1 cellular context compared by ENCODE assay signal in genomic region chr4:128303986-128304385, GRCh38.
TF ChIP-seq lines count a peak whose summit lies in the region.

No MANE protein-coding gene starts in this region.

TF ChIP-seq in K562, 482 proteins besides CTCF, POLR2A, EP300 and RAD21 (continued from another document and continues in another):
- TF ChIP-seq, protein P1, sequence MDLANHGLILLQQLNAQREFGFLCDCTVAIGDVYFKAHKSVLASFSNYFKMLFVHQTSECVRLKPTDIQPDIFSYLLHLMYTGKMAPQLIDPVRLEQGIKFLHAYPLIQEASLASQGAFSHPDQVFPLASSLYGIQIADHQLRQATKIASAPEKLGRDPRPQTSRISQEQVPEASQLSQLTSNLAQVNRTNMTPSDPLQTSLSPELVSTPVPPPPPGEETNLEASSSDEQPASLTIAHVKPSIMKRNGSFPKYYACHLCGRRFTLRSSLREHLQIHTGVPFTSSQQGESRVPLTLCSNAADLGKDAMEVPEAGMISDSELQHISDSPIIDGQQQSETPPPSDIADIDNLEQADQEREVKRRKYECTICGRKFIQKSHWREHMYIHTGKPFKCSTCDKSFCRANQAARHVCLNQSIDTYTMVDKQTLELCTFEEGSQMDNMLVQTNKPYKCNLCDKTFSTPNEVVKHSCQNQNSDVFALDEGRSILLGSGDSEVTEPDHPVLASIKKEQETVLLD (IDR thresholded peaks at IDR 0.05): no peak
- TF ChIP-seq DMBX1 (CRISPR knock-in tag; IDR thresholded peaks at IDR 0.05; ENCODE audit: borderline replicate concordance) (no peak), NONO (IDR thresholded peaks at IDR 0.05; ENCODE audit: low read depth in 2 of 2, low read length in 1 of 2) (no peak), SMARCA4 (IDR thresholded peaks at IDR 0.05) (peak; percentile 80), DPF2 (IDR thresholded peaks at IDR 0.05) (peak; percentile 70), NCOR1 (IDR thresholded peaks at IDR 0.05) (peak; percentile 28; the same call in 1 of the 2 replicates), ZNF140 (CRISPR knock-in tag; IDR thresholded peaks at IDR 0.05) (no peak), ZNF77 (CRISPR knock-in tag; IDR thresholded peaks at IDR 0.05) (no peak), TCF3 (CRISPR knock-in tag; IDR thresholded peaks at IDR 0.05) (peak; percentile 51; the same call in 1 of the 2 replicates), JUND (IDR thresholded peaks at IDR 0.05; ENCODE audit: borderline replicate concordance, low read depth, low read length) (peak; percentile 5; the same call in 1 of the 2 replicates), JUND (tag; IDR thresholded peaks at IDR 0.05; ENCODE audit: borderline replicate concordance, low read depth, low read length) (no peak), CEBPG (CRISPR knock-in tag; IDR thresholded peaks at IDR 0.05) (no peak), CEBPG (tag; conservative IDR thresholded peaks at IDR 0.05 in 1 of 2, IDR thresholded peaks at IDR 0.05 in 1 of 2) (no peak), ZNF75A (CRISPR knock-in tag; IDR thresholded peaks at IDR 0.05) (no peak), GABPB1 (CRISPR knock-in tag; IDR thresholded peaks at IDR 0.05) (no peak), ZNF583 (CRISPR knock-in tag; IDR thresholded peaks at IDR 0.05) (no peak), ZNF324 (CRISPR knock-in tag; IDR thresholded peaks at IDR 0.05) (no peak), NCOA2 (IDR thresholded peaks at IDR 0.05; ENCODE audit: partially characterized antibody in 2 of 2) (no peak), NR3C1 (CRISPR knock-in tag; IDR thresholded peaks at IDR 0.05) (no peak), RFX1 (IDR thresholded peaks at IDR 0.05) (no peak), CHD7 (IDR thresholded peaks at IDR 0.05; ENCODE audit: low read depth, low read length) (no peak), ZNF431 (CRISPR knock-in tag; IDR thresholded peaks at IDR 0.05) (no peak), ARID1B (IDR thresholded peaks at IDR 0.05) (peak; percentile 82), HDAC2 (IDR thresholded peaks at IDR 0.05) (no peak), MTA2 (IDR thresholded peaks at IDR 0.05; ENCODE audit: low read depth) (peak; percentile 31; the same call in 1 of the 2 replicates), ZNF561 (CRISPR knock-in tag; conservative IDR thresholded peaks at IDR 0.05) (no peak), PHTF2 (CRISPR knock-in tag; IDR thresholded peaks at IDR 0.05) (no peak), FIP1L1 (IDR thresholded peaks at IDR 0.05; ENCODE audit: low read depth, low read length, poor library complexity, severe bottlenecking) (no peak), MECOM (CRISPR knock-in tag; IDR thresholded peaks at IDR 0.05) (no peak), SREBF1 (IDR thresholded peaks at IDR 0.05; ENCODE audit: borderline replicate concordance, low read depth, low read length) (no peak), MAZ (CRISPR knock-in tag; conservative IDR thresholded peaks at IDR 0.05 in 1 of 2, IDR thresholded peaks at IDR 0.05 in 1 of 2) (no peak), CBFA2T2 (conservative IDR thresholded peaks at IDR 0.05) (peak; percentile 46)
- TF ChIP-seq, protein P2, sequence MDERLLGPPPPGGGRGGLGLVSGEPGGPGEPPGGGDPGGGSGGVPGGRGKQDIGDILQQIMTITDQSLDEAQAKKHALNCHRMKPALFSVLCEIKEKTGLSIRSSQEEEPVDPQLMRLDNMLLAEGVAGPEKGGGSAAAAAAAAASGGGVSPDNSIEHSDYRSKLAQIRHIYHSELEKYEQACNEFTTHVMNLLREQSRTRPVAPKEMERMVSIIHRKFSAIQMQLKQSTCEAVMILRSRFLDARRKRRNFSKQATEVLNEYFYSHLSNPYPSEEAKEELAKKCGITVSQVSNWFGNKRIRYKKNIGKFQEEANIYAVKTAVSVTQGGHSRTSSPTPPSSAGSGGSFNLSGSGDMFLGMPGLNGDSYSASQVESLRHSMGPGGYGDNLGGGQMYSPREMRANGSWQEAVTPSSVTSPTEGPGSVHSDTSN (CRISPR knock-in tag; IDR thresholded peaks at IDR 0.05; ENCODE audit: low read depth): no peak
- TF ChIP-seq, protein P2 (tag; conservative IDR thresholded peaks at IDR 0.05; ENCODE audit: low read depth): no peak
- TF ChIP-seq, protein P3, sequence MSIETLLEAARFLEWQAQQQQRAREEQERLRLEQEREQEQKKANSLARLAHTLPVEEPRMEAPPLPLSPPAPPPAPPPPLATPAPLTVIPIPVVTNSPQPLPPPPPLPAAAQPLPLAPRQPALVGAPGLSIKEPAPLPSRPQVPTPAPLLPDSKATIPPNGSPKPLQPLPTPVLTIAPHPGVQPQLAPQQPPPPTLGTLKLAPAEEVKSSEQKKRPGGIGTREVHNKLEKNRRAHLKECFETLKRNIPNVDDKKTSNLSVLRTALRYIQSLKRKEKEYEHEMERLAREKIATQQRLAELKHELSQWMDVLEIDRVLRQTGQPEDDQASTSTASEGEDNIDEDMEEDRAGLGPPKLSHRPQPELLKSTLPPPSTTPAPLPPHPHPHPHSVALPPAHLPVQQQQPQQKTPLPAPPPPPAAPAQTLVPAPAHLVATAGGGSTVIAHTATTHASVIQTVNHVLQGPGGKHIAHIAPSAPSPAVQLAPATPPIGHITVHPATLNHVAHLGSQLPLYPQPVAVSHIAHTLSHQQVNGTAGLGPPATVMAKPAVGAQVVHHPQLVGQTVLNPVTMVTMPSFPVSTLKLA (conservative IDR thresholded peaks at IDR 0.05): no peak
- TF ChIP-seq, protein P4, sequence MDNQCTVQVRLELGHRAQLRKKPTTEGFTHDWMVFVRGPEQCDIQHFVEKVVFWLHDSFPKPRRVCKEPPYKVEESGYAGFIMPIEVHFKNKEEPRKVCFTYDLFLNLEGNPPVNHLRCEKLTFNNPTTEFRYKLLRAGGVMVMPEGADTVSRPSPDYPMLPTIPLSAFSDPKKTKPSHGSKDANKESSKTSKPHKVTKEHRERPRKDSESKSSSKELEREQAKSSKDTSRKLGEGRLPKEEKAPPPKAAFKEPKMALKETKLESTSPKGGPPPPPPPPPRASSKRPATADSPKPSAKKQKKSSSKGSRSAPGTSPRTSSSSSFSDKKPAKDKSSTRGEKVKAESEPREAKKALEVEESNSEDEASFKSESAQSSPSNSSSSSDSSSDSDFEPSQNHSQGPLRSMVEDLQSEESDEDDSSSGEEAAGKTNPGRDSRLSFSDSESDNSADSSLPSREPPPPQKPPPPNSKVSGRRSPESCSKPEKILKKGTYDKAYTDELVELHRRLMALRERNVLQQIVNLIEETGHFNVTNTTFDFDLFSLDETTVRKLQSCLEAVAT (IDR thresholded peaks at IDR 0.05): no peak
- TF ChIP-seq, protein P5, sequence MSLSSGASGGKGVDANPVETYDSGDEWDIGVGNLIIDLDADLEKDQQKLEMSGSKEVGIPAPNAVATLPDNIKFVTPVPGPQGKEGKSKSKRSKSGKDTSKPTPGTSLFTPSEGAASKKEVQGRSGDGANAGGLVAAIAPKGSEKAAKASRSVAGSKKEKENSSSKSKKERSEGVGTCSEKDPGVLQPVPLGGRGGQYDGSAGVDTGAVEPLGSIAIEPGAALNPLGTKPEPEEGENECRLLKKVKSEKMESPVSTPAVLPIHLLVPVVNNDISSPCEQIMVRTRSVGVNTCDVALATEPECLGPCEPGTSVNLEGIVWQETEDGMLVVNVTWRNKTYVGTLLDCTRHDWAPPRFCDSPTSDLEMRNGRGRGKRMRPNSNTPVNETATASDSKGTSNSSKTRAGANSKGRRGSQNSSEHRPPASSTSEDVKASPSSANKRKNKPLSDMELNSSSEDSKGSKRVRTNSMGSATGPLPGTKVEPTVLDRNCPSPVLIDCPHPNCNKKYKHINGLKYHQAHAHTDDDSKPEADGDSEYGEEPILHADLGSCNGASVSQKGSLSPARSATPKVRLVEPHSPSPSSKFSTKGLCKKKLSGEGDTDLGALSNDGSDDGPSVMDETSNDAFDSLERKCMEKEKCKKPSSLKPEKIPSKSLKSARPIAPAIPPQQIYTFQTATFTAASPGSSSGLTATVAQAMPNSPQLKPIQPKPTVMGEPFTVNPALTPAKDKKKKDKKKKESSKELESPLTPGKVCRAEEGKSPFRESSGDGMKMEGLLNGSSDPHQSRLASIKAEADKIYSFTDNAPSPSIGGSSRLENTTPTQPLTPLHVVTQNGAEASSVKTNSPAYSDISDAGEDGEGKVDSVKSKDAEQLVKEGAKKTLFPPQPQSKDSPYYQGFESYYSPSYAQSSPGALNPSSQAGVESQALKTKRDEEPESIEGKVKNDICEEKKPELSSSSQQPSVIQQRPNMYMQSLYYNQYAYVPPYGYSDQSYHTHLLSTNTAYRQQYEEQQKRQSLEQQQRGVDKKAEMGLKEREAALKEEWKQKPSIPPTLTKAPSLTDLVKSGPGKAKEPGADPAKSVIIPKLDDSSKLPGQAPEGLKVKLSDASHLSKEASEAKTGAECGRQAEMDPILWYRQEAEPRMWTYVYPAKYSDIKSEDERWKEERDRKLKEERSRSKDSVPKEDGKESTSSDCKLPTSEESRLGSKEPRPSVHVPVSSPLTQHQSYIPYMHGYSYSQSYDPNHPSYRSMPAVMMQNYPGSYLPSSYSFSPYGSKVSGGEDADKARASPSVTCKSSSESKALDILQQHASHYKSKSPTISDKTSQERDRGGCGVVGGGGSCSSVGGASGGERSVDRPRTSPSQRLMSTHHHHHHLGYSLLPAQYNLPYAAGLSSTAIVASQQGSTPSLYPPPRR (CRISPR knock-in tag; IDR thresholded peaks at IDR 0.05; ENCODE audit: borderline replicate concordance): no peak
- TF ChIP-seq, protein P6, sequence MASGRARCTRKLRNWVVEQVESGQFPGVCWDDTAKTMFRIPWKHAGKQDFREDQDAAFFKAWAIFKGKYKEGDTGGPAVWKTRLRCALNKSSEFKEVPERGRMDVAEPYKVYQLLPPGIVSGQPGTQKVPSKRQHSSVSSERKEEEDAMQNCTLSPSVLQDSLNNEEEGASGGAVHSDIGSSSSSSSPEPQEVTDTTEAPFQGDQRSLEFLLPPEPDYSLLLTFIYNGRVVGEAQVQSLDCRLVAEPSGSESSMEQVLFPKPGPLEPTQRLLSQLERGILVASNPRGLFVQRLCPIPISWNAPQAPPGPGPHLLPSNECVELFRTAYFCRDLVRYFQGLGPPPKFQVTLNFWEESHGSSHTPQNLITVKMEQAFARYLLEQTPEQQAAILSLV (tag; IDR thresholded peaks at IDR 0.05): no peak
